ENCODE assay signal across 8 cellular contexts in the genomic region with DNA sequence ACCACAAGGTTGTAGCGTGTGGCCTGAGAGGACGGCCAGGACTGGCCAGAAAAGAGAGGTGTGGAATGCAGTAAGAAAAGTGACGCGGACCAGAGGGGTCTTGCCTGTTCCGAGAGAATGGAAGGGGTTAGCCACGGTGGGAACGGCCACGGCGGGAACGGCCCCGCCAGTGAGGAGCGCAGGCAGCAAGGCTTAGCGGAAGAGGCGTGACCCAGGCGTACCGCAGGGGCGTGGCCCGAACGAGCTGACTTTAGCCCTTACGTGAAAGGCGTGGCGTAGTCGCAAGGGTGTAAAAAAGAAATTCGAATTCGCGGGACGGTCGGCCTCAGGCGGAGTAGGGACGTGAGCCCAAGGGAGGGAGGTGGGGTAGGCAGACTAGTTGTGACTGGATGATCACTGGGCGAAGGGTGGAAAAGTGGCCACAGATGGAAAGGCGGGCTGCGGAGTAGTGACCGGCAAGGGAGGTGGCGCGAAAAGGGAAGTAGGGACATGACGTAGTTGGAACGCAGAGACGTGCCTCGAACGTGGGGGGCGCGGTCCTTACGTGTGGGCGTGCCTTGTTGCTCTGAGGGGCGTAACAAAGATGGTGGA. TPM values are rescaled to one million over a fixed set of nuclear protein-coding genes. Genes with fewer than 3 reads are reported as not detected.
A peak's percentile ranks its signal among the peaks of the same experiment; 100 is the strongest.
DNase-seq lines count a peak whose midpoint lies in the region; ATAC-seq and TF ChIP-seq lines count a peak whose summit lies in the region.

No MANE protein-coding gene starts in this region.

- CTCF ChIA-PET in Calu3 (lab: Charles Lee), result no interaction called here

- H3K9me3 Mint-ChIP-seq in Calu3 (ENCODE audit: low read depth, unreplicated experiment), result no peaks in the 10 kb centered on the region

- ATAC-seq in GM21423 (IDR thresholded peaks at IDR 0.05; ENCODE audit: unreplicated experiment), result peak; percentile 78

- BruUV-seq in Calu3 (replicated peaks; lab: Mats Ljungman, UMichigan), result no TSS peak

- H3K4me1 Mint-ChIP-seq in Calu3 (ENCODE audit: low read depth, unreplicated experiment), result peaks cover 9% of the 10 kb centered on the region

- H3K27ac Mint-ChIP-seq in Calu3 (ENCODE audit: unreplicated experiment), result no peak overlapping the region

- intact Hi-C loops in Calu3 (cut with micrococcal nuclease; ENCODE audit: unreplicated experiment), result no loop called here

- TF ChIP-seq CTCF in Calu3 (IDR thresholded peaks at IDR 0.05; ENCODE audit: unreplicated experiment) (no peak), epithelial cell of esophagus (IDR thresholded peaks at IDR 0.05; ENCODE audit: insufficient read depth, low read depth, low read length, missing control alignments) (no peak)

- H3K4me3 Mint-ChIP-seq in Calu3 (ENCODE audit: low read depth, unreplicated experiment), result no peak overlapping the region

- DNase-seq in Calu3 (peak; percentile 73), HUDEP-2 (lab: John Stamatoyannopoulos, UW; ENCODE audit: unreplicated experiment in 76 of 76) (peak; percentile 2 to 90 (median 76)), NOMO-1 treated with dmso at 0.1 percent for 144 hours (lab: John Stamatoyannopoulos, UW; ENCODE audit: unreplicated experiment) (peak; percentile 97), epithelial cell of esophagus (ENCODE audit: low read depth) (peak; percentile 88), middle frontal gyrus (ENCODE audit: extremely low spot score, low spot score) (peak; percentile 50)
- peak; percentile 78 for DNase-seq in activated CD8-positive, alpha-beta memory T cell treated with anti-CD3 and anti-CD28 coated beads, Interleukin-2, amount 50 U/mL, for 24 hours (ENCODE audit: extremely low read depth)
- peak; percentile 75 to 76 for DNase-seq in stimulated activated CD8-positive, alpha-beta memory T cell treated with anti-CD3 and anti-CD28 coated beads, Interleukin-2, amount 100 ng/mL, for 1 hour (ENCODE audit: low read depth in 2 of 2)

- no peaks in the 10 kb centered on the region for H3K27me3 Mint-ChIP-seq in Calu3 (ENCODE audit: unreplicated experiment)

- H3K36me3 Mint-ChIP-seq in Calu3 (ENCODE audit: insufficient read depth, unreplicated experiment), result no peaks in the 10 kb centered on the region

- peak overlapping the region; percentile 69 for H3K4me3 ChIP-seq in epithelial cell of esophagus (ENCODE audit: low read length)

RNA-seq across cellular contexts. Expression of a gene that starts 10.4 kb away (rescaled TPM):
- total RNA-seq in Calu3 (2022), result 35.3 and 61.4 TPM in 2 replicates

Comparison
In these comparisons a context has a peak if more than half of its experiments do, and no peak if none do; other contexts are left out.
1. Peak in every context shown above with its lines: DNase-seq, ATAC-seq and H3K4me3 ChIP-seq.